ENCODE assay signal across 26 cellular contexts in the genomic region with DNA sequence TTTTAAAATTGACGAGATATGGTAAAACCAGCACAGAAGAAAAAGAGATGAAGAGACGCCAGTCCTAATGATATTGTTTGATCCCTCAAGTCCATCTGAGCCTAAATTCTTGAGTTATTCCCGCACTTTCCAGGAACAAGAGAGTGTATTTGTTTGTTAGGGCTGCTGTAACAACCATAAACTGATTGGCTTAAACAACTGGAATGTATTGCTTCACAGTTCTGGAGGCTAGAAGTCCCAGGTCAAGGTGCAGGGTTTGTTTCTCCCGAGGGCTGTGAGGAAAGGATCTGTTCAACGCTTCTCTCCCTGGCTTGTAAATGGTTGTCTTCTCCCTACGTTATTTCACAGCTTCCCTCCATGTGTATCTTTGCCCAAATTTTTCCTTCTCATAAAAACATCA. TPM values are rescaled to one million over a fixed set of nuclear protein-coding genes. Genes with fewer than 3 reads are reported as not detected.
DNase-seq lines count a peak whose midpoint lies in the region; ATAC-seq, FAIRE-seq and TF ChIP-seq lines count a peak whose summit lies in the region.
"Had no signal": no experiment of that assay in that cellular context is flagged by ENCODE, and none has a peak within 500 bp of the region (broad histone marks: within the 10 kb centered on the region; RNA-seq: fewer than 3 reads in every experiment).

No MANE protein-coding gene starts in this region.

- H3K27me3 ChIP-seq in KMS-11 (ENCODE audit: insufficient read depth, low read depth) (no peaks in the 10 kb centered on the region), bronchial epithelial cell (ENCODE audit: control insufficient read depth, insufficient read depth, low read length) (no peaks in the 10 kb centered on the region), liver (ENCODE audit: control insufficient read depth in 4 of 4, insufficient read depth in 4 of 4, low read length in 3 of 4) (no peaks in the 10 kb centered on the region)
- H3K27me3 ChIP-seq: BLaER1 treated with 17β-estradiol and CSF1 and Interleukin-3, amounts not matched to agents 10 nM and 100 nM had no signal

- 77% methylated on average over 6 of the region's 6 CpGs for WGBS in liver

- H3K4me1 ChIP-seq in KMS-11 (ENCODE audit: low read depth, poor library complexity, severe bottlenecking) (peaks cover 25% of the 10 kb centered on the region), liver (ENCODE audit: control insufficient read depth in 4 of 4, insufficient read depth in 4 of 4, low read length in 3 of 4) (no peaks in the 10 kb centered on the region)
- H3K4me1 ChIP-seq: BE2C; BLaER1 treated with 17β-estradiol and CSF1 and Interleukin-3, amounts not matched to agents 10 nM and 100 nM had no signal

- no peaks in the 10 kb centered on the region for H4K20me1 ChIP-seq in KMS-11 (ENCODE audit: insufficient read depth)
- H4K20me1 ChIP-seq: BLaER1 treated with 17β-estradiol and CSF1 and Interleukin-3, amounts not matched to agents 10 nM and 100 nM had no signal

- H3K4me3 ChIP-seq in KMS-11 (IDR thresholded peaks at IDR 0.05; ENCODE audit: insufficient read depth, low read depth, low read length) (no peak overlapping the region), bronchial epithelial cell (ENCODE audit: low read depth, low read length) (no peak overlapping the region), liver (ENCODE audit: low read depth in 1 of 3, low read length in 3 of 3) (no peak overlapping the region)
- H3K4me3 ChIP-seq: A549; BLaER1 treated with 17β-estradiol and CSF1 and Interleukin-3, amounts not matched to agents 10 nM and 100 nM; GM12878; GM23248 had no signal

- no peak overlapping the region; the same call in 1 of the 2 replicates for H3K9ac ChIP-seq in KMS-11
- no peak overlapping the region for H3K9ac ChIP-seq in liver (ENCODE audit: low read depth in 1 of 2, low read length in 2 of 2)
- H3K9ac ChIP-seq: BLaER1 treated with 17β-estradiol and CSF1 and Interleukin-3, amounts not matched to agents 10 nM and 100 nM; GM23248 had no signal

- peak; percentile 7 for FAIRE-seq in bronchial epithelial cell (lab: Jason Lieb, UNC)
- FAIRE-seq: A549, D721Med, GM12878, GM19239, H1 had no signal

- DNase-seq in bronchial epithelial cell (ENCODE audit: low read depth) (no peak), NCI-H2107 treated with DMSO at 0.1 percent for 48 hours (lab: John Stamatoyannopoulos, UW; ENCODE audit: unreplicated experiment) (no peak)
- no peak for DNase-seq in stimulated activated CD8-positive, alpha-beta memory T cell treated with anti-CD3 and anti-CD28 coated beads, Interleukin-4, amount 100 ng/mL, for 48 hours
- DNase-seq: 8988T; ACHN; AML-193; BE2C; CD4-positive, alpha-beta T cell; CD8-positive, alpha-beta memory T cell; DMS 273 treated with DMSO at 0.1 percent for 48 hours; DMS79; EL; GDM1; GM23248; H7; HCEC 1CT had no signal

- H3K79me2 ChIP-seq in KMS-11 (ENCODE audit: insufficient read depth, low read depth), result no peaks in the 10 kb centered on the region

- TF ChIP-seq CTCF in KMS-11 (conservative IDR thresholded peaks at IDR 0.05; ENCODE audit: low read depth, low read length) (no peak), bronchial epithelial cell (IDR thresholded peaks at IDR 0.05; ENCODE audit: insufficient read depth, low read length, severe bottlenecking) (no peak), liver (IDR thresholded peaks at IDR 0.05; ENCODE audit: low read depth, low read length, missing input control) (no peak)

- H3K27ac ChIP-seq in KMS-11 (no peak overlapping the region), liver (ENCODE audit: low read depth in 1 of 2, low read length in 2 of 2) (no peak overlapping the region)
- H3K27ac ChIP-seq: A549; BLaER1 treated with 17β-estradiol and CSF1 and Interleukin-3, amounts not matched to agents 10 nM and 100 nM; GM23248 had no signal

- no peaks in the 10 kb centered on the region for H3K9me3 ChIP-seq in liver (ENCODE audit: control insufficient read depth in 4 of 4, low read length in 3 of 4)
- H3K9me3 ChIP-seq: A549; BE2C; BLaER1 treated with 17β-estradiol and CSF1 and Interleukin-3, amounts not matched to agents 10 nM and 100 nM had no signal

- no peak overlapping the region for H2AFZ ChIP-seq in KMS-11 (ENCODE audit: low read depth)
- H2AFZ ChIP-seq: GM23248 had no signal

- TF ChIP-seq RAD21 in liver (IDR thresholded peaks at IDR 0.05), result no peak

- H3K36me3 ChIP-seq in KMS-11 (ENCODE audit: insufficient read depth) (no peaks in the 10 kb centered on the region), bronchial epithelial cell (ENCODE audit: control insufficient read depth, insufficient read depth, low read length) (no peaks in the 10 kb centered on the region), liver (ENCODE audit: control insufficient read depth in 4 of 4, insufficient read depth in 3 of 4, low read depth in 1 of 4, low read length in 3 of 4) (no peaks in the 10 kb centered on the region)
- H3K36me3 ChIP-seq: BE2C; BLaER1 treated with 17β-estradiol and CSF1 and Interleukin-3, amounts not matched to agents 10 nM and 100 nM had no signal

- no peak for ATAC-seq in HG03378 (IDR thresholded peaks at IDR 0.05; ENCODE audit: unreplicated experiment)
- no peak for ATAC-seq in HG02852 (IDR thresholded peaks at IDR 0.05; ENCODE audit: unreplicated experiment)
- ATAC-seq: A549 had no signal

- H3K4me2 ChIP-seq in KMS-11, result peak overlapping the region; percentile 73
- H3K4me2 ChIP-seq: A549; BLaER1 treated with 17β-estradiol and CSF1 and Interleukin-3, amounts not matched to agents 10 nM and 100 nM had no signal

TF ChIP-seq in liver, 16 proteins besides CTCF, POLR2A, EP300 and RAD21:
- TF ChIP-seq HNF4A (conservative IDR thresholded peaks at IDR 0.05) (peak; percentile 38 to 44), TAF1 (conservative IDR thresholded peaks at IDR 0.05) (no peak)
- TF ChIP-seq, protein P1, sequence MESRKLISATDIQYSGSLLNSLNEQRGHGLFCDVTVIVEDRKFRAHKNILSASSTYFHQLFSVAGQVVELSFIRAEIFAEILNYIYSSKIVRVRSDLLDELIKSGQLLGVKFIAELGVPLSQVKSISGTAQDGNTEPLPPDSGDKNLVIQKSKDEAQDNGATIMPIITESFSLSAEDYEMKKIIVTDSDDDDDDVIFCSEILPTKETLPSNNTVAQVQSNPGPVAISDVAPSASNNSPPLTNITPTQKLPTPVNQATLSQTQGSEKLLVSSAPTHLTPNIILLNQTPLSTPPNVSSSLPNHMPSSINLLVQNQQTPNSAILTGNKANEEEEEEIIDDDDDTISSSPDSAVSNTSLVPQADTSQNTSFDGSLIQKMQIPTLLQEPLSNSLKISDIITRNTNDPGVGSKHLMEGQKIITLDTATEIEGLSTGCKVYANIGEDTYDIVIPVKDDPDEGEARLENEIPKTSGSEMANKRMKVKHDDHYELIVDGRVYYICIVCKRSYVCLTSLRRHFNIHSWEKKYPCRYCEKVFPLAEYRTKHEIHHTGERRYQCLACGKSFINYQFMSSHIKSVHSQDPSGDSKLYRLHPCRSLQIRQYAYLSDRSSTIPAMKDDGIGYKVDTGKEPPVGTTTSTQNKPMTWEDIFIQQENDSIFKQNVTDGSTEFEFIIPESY (IDR thresholded peaks at IDR 0.05), result no peak

RNA-seq across cellular contexts. Expression of a gene that starts 7.8 kb away (rescaled TPM):
- total RNA-seq in bronchial epithelial cell (0.53 and 0.90 TPM in 2 replicates), liver (10 to 100 TPM in 1 of 2 donors, under 1 TPM in 1; 0.25 to 16.2 TPM)
- under 1 TPM; 0.44 to 0.51 TPM for polyA plus RNA-seq in liver
